Comparison of ENCODE assay signal across 10 cellular contexts in the genomic region with DNA sequence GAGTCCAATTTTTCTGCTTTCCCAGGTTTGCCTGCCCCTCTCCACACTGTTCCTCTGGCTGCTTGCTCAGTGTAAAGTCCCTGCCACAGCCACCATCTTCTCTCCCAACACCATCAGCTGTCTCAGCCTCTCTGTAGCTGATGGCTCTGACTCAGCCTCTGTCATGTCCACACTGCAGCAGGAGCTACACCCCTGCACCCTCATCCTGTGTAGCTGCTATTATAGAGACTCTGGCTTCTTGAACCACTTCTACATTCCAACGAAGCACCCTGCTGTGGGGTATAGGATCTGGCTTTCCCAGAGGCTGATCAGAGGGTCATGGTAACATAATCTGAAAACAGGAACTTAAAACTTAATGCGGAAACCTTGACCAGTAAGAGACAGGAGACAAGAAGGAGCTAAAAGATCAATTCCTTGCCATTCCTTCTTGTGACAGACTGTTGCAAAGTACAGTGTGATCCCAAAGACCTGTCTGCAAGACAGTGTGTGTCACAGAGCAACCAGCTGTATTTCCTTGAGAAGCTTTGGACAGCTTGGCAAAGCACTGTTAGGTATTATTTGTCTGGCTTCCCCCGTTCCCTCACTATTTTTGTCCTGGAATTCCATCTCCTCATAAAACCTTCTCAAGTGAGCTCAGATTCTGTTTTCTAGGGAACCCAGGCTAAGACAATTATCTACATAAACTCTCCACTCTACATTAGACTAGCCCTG. TPM values are rescaled to one million over a fixed set of nuclear protein-coding genes. Genes with fewer than 3 reads are reported as not detected.
DNase-seq lines count a peak whose midpoint lies in the region; ATAC-seq, FAIRE-seq and TF ChIP-seq lines count a peak whose summit lies in the region.
"Had no signal": no experiment of that assay in that cellular context is flagged by ENCODE, and none has a peak within 500 bp of the region (broad histone marks: within the 10 kb centered on the region; RNA-seq: fewer than 3 reads in every experiment).

No MANE protein-coding gene starts in this region.

- 36% methylated on average over 3 of the region's 3 CpGs for WGBS in A549 (ENCODE audit: missing lambda C conversion rate)

- TF ChIP-seq POLR2A in A549 (IDR thresholded peaks at IDR 0.05; ENCODE audit: low read length), result no peak

- TF ChIP-seq RAD21 in A549 (conservative IDR thresholded peaks at IDR 0.05 in 1 of 2, IDR thresholded peaks at IDR 0.05 in 1 of 2), result no peak

- DNase-seq in A549 (ENCODE audit: low read depth in 1 of 2, low spot score in 1 of 2) (peak; percentile 59 to 62), HEK293T (ENCODE audit: extremely low spot score) (peak; percentile 33), iPS-NIHi11 (ENCODE audit: low spot score) (peak; percentile 50), HUDEP-2 (lab: John Stamatoyannopoulos, UW; ENCODE audit: unreplicated experiment in 76 of 76) (no peak), NCI-H2029 (lab: John Stamatoyannopoulos, UW) (no peak)
- no peak for DNase-seq in central memory CD4-positive, alpha-beta T cell
- DNase-seq: activated CD8-positive, alpha-beta memory T cell treated with anti-CD3 and anti-CD28 coated beads, Interleukin-2, amount 50 U/mL, for 48 hours; NCI-H2171 had no signal

- no peak overlapping the region for H3K4me3 ChIP-seq in A549

- H3K27ac ChIP-seq in A549 (peak overlapping the region; percentile 82 to 83), angular gyrus (ENCODE audit: low read depth, low read length) (peak overlapping the region; percentile 56)

- CTCF ChIA-PET in A549 (lab: Yijun Ruan, JAX) (interaction anchor here (0.6 to 1.0 kb wide), 2 partner anchors 38 to 46 kb away, joined by 3 to 4 read pairs; no protein-coding TSS in a partner anchor), HEK293T (lab: Yijun Ruan, JAX) (interaction anchor here (1.2 kb wide), 1 partner anchor 9 kb away, joined by 5 read pairs; no protein-coding TSS in a partner anchor)

- H3K4me1 ChIP-seq in A549, result peaks cover 66% of the 10 kb centered on the region

- H3K4me2 ChIP-seq in A549, result peak overlapping the region; percentile 88

- no peak for TF ChIP-seq EP300 in A549 (IDR thresholded peaks at IDR 0.05)

- POLR2A ChIA-PET in A549 (lab: Yijun Ruan, JAX), result no interaction called here
- POLR2A ChIA-PET in HEK293T (lab: Yijun Ruan, JAX), result no interaction called here

- H3K9me3 ChIP-seq in A549, result no peaks in the 10 kb centered on the region

- no peak for TF ChIP-seq CTCF in A549 (IDR thresholded peaks at IDR 0.05)

- peak; percentile 39 for FAIRE-seq in A549 (lab: Jason Lieb, UNC)

- ATAC-seq in A549, result peak; percentile 70 to 75
- ATAC-seq in HG02885 (IDR thresholded peaks at IDR 0.05; ENCODE audit: poor library complexity, unreplicated experiment), result no peak

TF ChIP-seq in A549, 52 proteins besides CTCF, POLR2A, EP300 and RAD21:
- TF ChIP-seq ZNF302 (CRISPR knock-in tag; IDR thresholded peaks at IDR 0.05), result no peak
- no peak for TF ChIP-seq FOSL2 (IDR thresholded peaks at IDR 0.05)
- peak; percentile 49 for TF ChIP-seq FOSL2 (CRISPR knock-in tag; IDR thresholded peaks at IDR 0.05)
- TF ChIP-seq, protein P1, sequence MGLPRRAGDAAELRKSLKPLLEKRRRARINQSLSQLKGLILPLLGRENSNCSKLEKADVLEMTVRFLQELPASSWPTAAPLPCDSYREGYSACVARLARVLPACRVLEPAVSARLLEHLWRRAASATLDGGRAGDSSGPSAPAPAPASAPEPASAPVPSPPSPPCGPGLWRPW (IDR thresholded peaks at IDR 0.05), result no peak
- TF ChIP-seq KDM5A (IDR thresholded peaks at IDR 0.05), result no peak

TF ChIP-seq in HEK293T, 16 proteins besides CTCF, POLR2A, EP300 and RAD21:
- TF ChIP-seq ELF4 (IDR thresholded peaks at IDR 0.05), result no peak
- TF ChIP-seq ZNF384 (IDR thresholded peaks at IDR 0.05), result no peak
- no peak for TF ChIP-seq CTBP1 (IDR thresholded peaks at IDR 0.05; ENCODE audit: borderline replicate concordance)
- no peak for TF ChIP-seq L3MBTL2 (conservative IDR thresholded peaks at IDR 0.05)
- TF ChIP-seq NFRKB (IDR thresholded peaks at IDR 0.05), result no peak
- TF ChIP-seq, protein P2, sequence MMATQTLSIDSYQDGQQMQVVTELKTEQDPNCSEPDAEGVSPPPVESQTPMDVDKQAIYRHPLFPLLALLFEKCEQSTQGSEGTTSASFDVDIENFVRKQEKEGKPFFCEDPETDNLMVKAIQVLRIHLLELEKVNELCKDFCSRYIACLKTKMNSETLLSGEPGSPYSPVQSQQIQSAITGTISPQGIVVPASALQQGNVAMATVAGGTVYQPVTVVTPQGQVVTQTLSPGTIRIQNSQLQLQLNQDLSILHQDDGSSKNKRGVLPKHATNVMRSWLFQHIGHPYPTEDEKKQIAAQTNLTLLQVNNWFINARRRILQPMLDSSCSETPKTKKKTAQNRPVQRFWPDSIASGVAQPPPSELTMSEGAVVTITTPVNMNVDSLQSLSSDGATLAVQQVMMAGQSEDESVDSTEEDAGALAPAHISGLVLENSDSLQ (IDR thresholded peaks at IDR 0.05), result no peak
- TF ChIP-seq SP1 (IDR thresholded peaks at IDR 0.05), result no peak

RNA-seq across cellular contexts. Expression of a gene that starts 42.3 kb away (rescaled TPM):
- polyA plus RNA-seq in A549 (2011; rRNA removed) (189 and 210 TPM in 2 replicates), A549 (2017; fragmentation: RNase III; extraction: RNeasy Plus Mini Kit Qiagen cat#74134 plus additional on column Dnase treatment) (123 to 134 TPM (median 129 TPM) in 3 replicates)
- polyA plus RNA-seq in A549 (2012; cell fraction: cytosol; rRNA removed), result 35.0 and 38.0 TPM in 2 replicates
- 41.3 and 67.1 TPM in 2 replicates for polyA plus RNA-seq in A549 (2012; cell fraction: nucleus; rRNA removed)
- 198 and 200 TPM in 2 replicates for polyA minus RNA-seq in A549 (2011; rRNA and poly(A)+ RNA removed)

Comparison
In these comparisons a context has a peak if more than half of its experiments do, and no peak if none do; other contexts are left out.
1. DNase-seq: peak in A549 (2 of 2), HEK293T (single experiment) and iPS-NIHi11 (single experiment); none in HUDEP-2 (0 of 76), central memory CD4-positive, alpha-beta T cell (single experiment) and NCI-H2029 (single experiment).